ENCODE assay signal across 10 cellular contexts in genomic region chr2:15311201-15311882, GRCh38.
A peak's percentile ranks its signal among the peaks of the same experiment; 100 is the strongest.
DNase-seq lines count a peak whose midpoint lies in the region; ATAC-seq and TF ChIP-seq lines count a peak whose summit lies in the region.
"Had no signal": no experiment of that assay in that cellular context is flagged by ENCODE, and none has a peak within 500 bp of the region (broad histone marks: within the 10 kb centered on the region; RNA-seq: fewer than 3 reads in every experiment).

No MANE protein-coding gene starts in this region.

- H3K4me2 ChIP-seq in KMS-11, result peak overlapping the region; percentile 47
- no peak overlapping the region for H3K4me2 ChIP-seq in mesendoderm (ENCODE audit: low read length)

- no peak overlapping the region for H2BK120ac ChIP-seq in mesendoderm (ENCODE audit: low read depth, low read length)

- H3K4ac ChIP-seq in mesendoderm (ENCODE audit: low read depth, low read length), result no peak overlapping the region

- H3K79me2 ChIP-seq in KMS-11 (ENCODE audit: insufficient read depth, low read depth) (no peaks in the 10 kb centered on the region), mesendoderm (ENCODE audit: control insufficient read depth, insufficient read depth, low read length) (no peaks in the 10 kb centered on the region)

- H3K4me1 ChIP-seq in KMS-11 (ENCODE audit: low read depth, poor library complexity, severe bottlenecking) (peaks cover 45% of the 10 kb centered on the region), mesendoderm (ENCODE audit: control insufficient read depth, low read depth, low read length) (no peaks in the 10 kb centered on the region)

- H3K27me3 ChIP-seq in KMS-11 (ENCODE audit: insufficient read depth, low read depth) (no peaks in the 10 kb centered on the region), mesendoderm (ENCODE audit: insufficient read depth, low read length, poor library complexity) (no peaks in the 10 kb centered on the region)
- H3K27me3 ChIP-seq: cardiac muscle cell had no signal

- ATAC-seq in GM21825 (IDR thresholded peaks at IDR 0.05; ENCODE audit: unreplicated experiment), result peak; percentile 53

- H2AFZ ChIP-seq in KMS-11 (ENCODE audit: low read depth), result no peak overlapping the region

- no peak overlapping the region for H3K23ac ChIP-seq in mesendoderm (ENCODE audit: low read length)

- no peak overlapping the region for H2AK5ac ChIP-seq in mesendoderm (ENCODE audit: low read length)

- no peak overlapping the region for H2BK5ac ChIP-seq in mesendoderm (ENCODE audit: low read length)

- no peak overlapping the region for H2BK15ac ChIP-seq in mesendoderm (replicated peaks; ENCODE audit: low read depth)

- no peak overlapping the region for H3K56ac ChIP-seq in mesendoderm (ENCODE audit: low read length)

- no peak overlapping the region for H4K5ac ChIP-seq in mesendoderm (ENCODE audit: low read length)

- H4K8ac ChIP-seq in mesendoderm (ENCODE audit: low read depth, low read length), result no peak overlapping the region

- H4K20me1 ChIP-seq in KMS-11 (ENCODE audit: insufficient read depth), result no peaks in the 10 kb centered on the region

- peak; percentile 2 for DNase-seq in SKM-1 treated with dmso at 0.1 percent for 144 hours (lab: John Stamatoyannopoulos, UW; ENCODE audit: unreplicated experiment)
- no peak for DNase-seq in SKM-1 (lab: John Stamatoyannopoulos, UW; ENCODE audit: unreplicated experiment)
- peak; percentile 26 for DNase-seq in mesendoderm
- no peak for DNase-seq in NCI-H1048 (lab: John Stamatoyannopoulos, UW)
- no peak for DNase-seq in NCI-H1105 treated with DMSO at 0.1 percent for 48 hours (lab: John Stamatoyannopoulos, UW)
- no peak for DNase-seq in foreskin melanocyte

- no peak overlapping the region for H3K9ac ChIP-seq in KMS-11
- no peak overlapping the region for H3K9ac ChIP-seq in mesendoderm (ENCODE audit: low read length)

- peak overlapping the region; percentile 59 for H3K27ac ChIP-seq in KMS-11
- no peak overlapping the region for H3K27ac ChIP-seq in mesendoderm (ENCODE audit: low read depth, low read length)
- H3K27ac ChIP-seq: cardiac muscle cell, SK-N-MC had no signal

- no CpG with 5 or more reads among the region's 4 CpGs for WGBS in mesendoderm (ENCODE audit: extremely low coverage, insufficient coverage, low lambda C conversion rate)

- no peaks in the 10 kb centered on the region for H3K36me3 ChIP-seq in KMS-11 (ENCODE audit: insufficient read depth)
- no peaks in the 10 kb centered on the region for H3K36me3 ChIP-seq in mesendoderm (ENCODE audit: control insufficient read depth, insufficient read depth, low read length)
- H3K36me3 ChIP-seq: cardiac muscle cell had no signal

- H3K4me3 ChIP-seq in KMS-11 (IDR thresholded peaks at IDR 0.05; ENCODE audit: insufficient read depth, low read depth, low read length) (no peak overlapping the region), mesendoderm (ENCODE audit: low read length) (no peak overlapping the region)
- H3K4me3 ChIP-seq: cardiac muscle cell, SK-N-MC had no signal

- no peaks in the 10 kb centered on the region for H3K79me1 ChIP-seq in mesendoderm (ENCODE audit: low read length)

- H3K18ac ChIP-seq in mesendoderm (ENCODE audit: low read length), result no peak overlapping the region

- no peak for TF ChIP-seq CTCF in KMS-11 (conservative IDR thresholded peaks at IDR 0.05; ENCODE audit: low read depth, low read length)

Comparison
In these comparisons a context has a peak if more than half of its experiments do, and no peak if none do; other contexts are left out.
1. DNase-seq: peak in SKM-1 treated with dmso at 0.1 percent for 144 hours (single experiment) and mesendoderm (single experiment); none in SKM-1 (single experiment), NCI-H1048 (single experiment), NCI-H1105 treated with DMSO at 0.1 percent for 48 hours (single experiment) and foreskin melanocyte (single experiment).